Comparison of ENCODE assay signal across 28 cellular contexts in genomic region chr1:160904783-160905616, GRCh38. TPM values are rescaled to one million over a fixed set of nuclear protein-coding genes. Genes with fewer than 3 reads are reported as not detected.
DNase-seq lines count a peak whose midpoint lies in the region; ATAC-seq, FAIRE-seq and TF ChIP-seq lines count a peak whose summit lies in the region.
"Had no signal": no experiment of that assay in that cellular context is flagged by ENCODE, and none has a peak within 500 bp of the region (broad histone marks: within the 10 kb centered on the region; RNA-seq: fewer than 3 reads in every experiment).

No MANE protein-coding gene starts in this region.

- H3K36me3 Mint-ChIP-seq in activated B cell treated with CpG ODN at 0.5 μM for 24 hours (ENCODE audit: low read depth) = no peaks in the 10 kb centered on the region
- H3K36me3 Mint-ChIP-seq: activated naive CD4-positive, alpha-beta T cell treated with anti-CD3 and anti-CD28 coated beads, Interleukin-2, amount 10 ng/mL, durations not matched to agents 7 days and 5 days; memory B cell; naive B cell had no signal

- H3K27me3 Mint-ChIP-seq in activated B cell treated with CpG ODN at 0.5 μM for 24 hours = peaks cover 3% of the 10 kb centered on the region

- intact Hi-C loops in activated B cell treated with CpG ODN at 0.5 μM for 24 hours (cut with micrococcal nuclease) (no loop called here), left cardiac atrium (cut with DNase I) (no loop called here)

- DNase-seq in GM19239 (ENCODE audit: insufficient read length, low spot score) (no peak), activated B cell treated with CpG ODN at 0.5 μM for 24 hours (no peak), left cardiac atrium (no peak), retinal pigment epithelial cell (ENCODE audit: low read depth) (peak; percentile 32), mucosa of gallbladder (ENCODE audit: low spot score) (no peak)
- DNase-seq: activated naive CD4-positive, alpha-beta T cell treated with anti-CD3 and anti-CD28 coated beads, Interleukin-2, amount 10 ng/mL, durations not matched to agents 7 days and 5 days; C1 segment of cervical spinal cord; central memory CD4-positive, alpha-beta T cell; dorsolateral prefrontal cortex; EL; foreskin melanocyte; islet precursor cell; naive B cell; NCI-H1092; NCI-H2029 treated with DMSO at 0.1 percent for 48 hours; NCI-H345; NCI-H748 treated with DMSO at 0.1 percent for 48 hours; psoas muscle; SK-N-SH; stimulated activated CD4-positive, alpha-beta T cell treated with anti-CD3 and anti-CD28 coated beads, Interleukin-2, amount 100 ng/mL, for 24 hours; substantia nigra had no signal

- no peak overlapping the region for H3K4me3 ChIP-seq in retinal pigment epithelial cell (ENCODE audit: low read length)
- H3K4me3 ChIP-seq: dorsolateral prefrontal cortex, psoas muscle, skin epidermis had no signal

- H3K9me3 Mint-ChIP-seq in activated B cell treated with CpG ODN at 0.5 μM for 24 hours = peaks cover 3% of the 10 kb centered on the region
- H3K9me3 Mint-ChIP-seq: memory B cell had no signal

- FAIRE-seq in GM19239 (lab: Jason Lieb, UNC) = peak; percentile 35

- POLR2A ChIA-PET in activated B cell treated with CpG ODN at 0.5 μM for 24 hours (lab: Charles Lee) = interaction anchor here (0.6 to 0.7 kb wide), 2 partner anchors 78 to 248 kb away, joined by 4 to 10 read pairs; no protein-coding TSS in a partner anchor

- peak overlapping the region; percentile 1 for H3K27ac Mint-ChIP-seq in activated B cell treated with CpG ODN at 0.5 μM for 24 hours
- H3K27ac Mint-ChIP-seq: activated naive CD4-positive, alpha-beta T cell treated with anti-CD3 and anti-CD28 coated beads, Interleukin-2, amount 10 ng/mL, durations not matched to agents 7 days and 5 days; activated T-helper 1 cell treated with anti-CD3 and anti-CD28 coated beads, Interleukin-12 subunit alpha, Interleukin-12 subunit beta, Interleukin-2, Interleukin-4 antibody, amounts not matched to agents 30 ng/mL and 10 ng/mL and 1 ng/mL, durations not matched to agents 14 hours and 24 hours and 36 hours; memory B cell had no signal

- H3K4me3 Mint-ChIP-seq in activated B cell treated with CpG ODN at 0.5 μM for 24 hours = no peak overlapping the region
- H3K4me3 Mint-ChIP-seq: activated naive CD4-positive, alpha-beta T cell treated with anti-CD3 and anti-CD28 coated beads, Interleukin-2, amount 10 ng/mL, durations not matched to agents 7 days and 5 days; activated T-helper 1 cell treated with anti-CD3 and anti-CD28 coated beads, Interleukin-12 subunit alpha, Interleukin-12 subunit beta, Interleukin-2, Interleukin-4 antibody, amounts not matched to agents 30 ng/mL and 10 ng/mL and 1 ng/mL, durations not matched to agents 14 hours and 24 hours and 36 hours; memory B cell; naive B cell had no signal

- no peaks in the 10 kb centered on the region for H3K4me1 Mint-ChIP-seq in activated B cell treated with CpG ODN at 0.5 μM for 24 hours
- H3K4me1 Mint-ChIP-seq: activated naive CD4-positive, alpha-beta T cell treated with anti-CD3 and anti-CD28 coated beads, Interleukin-2, amount 10 ng/mL, durations not matched to agents 7 days and 5 days; memory B cell; naive B cell had no signal

- ATAC-seq in activated B cell treated with CpG ODN at 0.5 μM for 24 hours (ENCODE audit: low read depth) (no peak), left cardiac atrium (peak; percentile 47 to 75), HG03139 (IDR thresholded peaks at IDR 0.05; ENCODE audit: unreplicated experiment) (no peak), SK-N-SH treated with all-trans-retinoic acid at 6 μM for 48 hours (no peak)
- ATAC-seq: HCT116, psoas muscle had no signal

- TF ChIP-seq CTCF in activated B cell treated with CpG ODN at 0.5 μM for 24 hours (IDR thresholded peaks at IDR 0.05) = no peak
- no peak for TF ChIP-seq CTCF in retinal pigment epithelial cell (conservative IDR thresholded peaks at IDR 0.05; ENCODE audit: low read depth, low read length)

- CTCF ChIA-PET in activated B cell treated with CpG ODN at 0.5 μM for 24 hours (lab: Charles Lee) = no interaction called here

TF ChIP-seq in SK-N-SH treated with all-trans-retinoic acid at 6 μM for 48 hours, 23 proteins besides CTCF, POLR2A, EP300 and RAD21:
- TF ChIP-seq ZFP3 (CRISPR knock-in tag; IDR thresholded peaks at IDR 0.05) = no peak
- no peak for TF ChIP-seq ZC3H10 (CRISPR knock-in tag; IDR thresholded peaks at IDR 0.05)

RNA-seq across cellular contexts. Expression of gene ITLN1, which starts 20.0 kb away (rescaled TPM):
- total RNA-seq in activated B cell treated with CpG ODN at 0.5 μM for 24 hours (not detected in 2 replicates), left cardiac atrium (100 to 1,000 TPM; 143 to 389 TPM), mucosa of gallbladder (0.29 TPM)
- total RNA-seq: activated T-helper 1 cell treated with anti-CD3 and anti-CD28 coated beads, Interleukin-12 subunit alpha, Interleukin-12 subunit beta, Interleukin-2, Interleukin-4 antibody, amounts not matched to agents 30 ng/mL and 10 ng/mL and 1 ng/mL, durations not matched to agents 14 hours and 24 hours and 36 hours; T-helper 2 cell treated with Interferon-gamma antibody and Interleukin-4, amounts not matched to agents 100 ng/mL and 5 ng/mL, for 36 hours had no signal

RNA-seq across cellular contexts. Expression of gene CD244, which starts 42.3 kb away (rescaled TPM):
- total RNA-seq in activated B cell treated with CpG ODN at 0.5 μM for 24 hours (not detected in 2 replicates), left cardiac atrium (under 1 TPM; 0.50 to 0.80 TPM), mucosa of gallbladder (1.5 TPM)

RNA-seq across cellular contexts. Expression of gene ITLN2, which starts 49.6 kb away (rescaled TPM):
- not detected in 2 replicates for total RNA-seq in activated B cell treated with CpG ODN at 0.5 μM for 24 hours
- total RNA-seq in left cardiac atrium = under 1 TPM; 0.21 to 0.97 TPM
- not detected for total RNA-seq in mucosa of gallbladder
- total RNA-seq: activated T-helper 1 cell treated with anti-CD3 and anti-CD28 coated beads, Interleukin-12 subunit alpha, Interleukin-12 subunit beta, Interleukin-2, Interleukin-4 antibody, amounts not matched to agents 30 ng/mL and 10 ng/mL and 1 ng/mL, durations not matched to agents 14 hours and 24 hours and 36 hours; dorsolateral prefrontal cortex; psoas muscle; T-helper 2 cell treated with Interferon-gamma antibody and Interleukin-4, amounts not matched to agents 100 ng/mL and 5 ng/mL, for 36 hours had no signal

Comparison
In these comparisons a context has a peak if more than half of its experiments do, and no peak if none do; other contexts are left out.
1. ATAC-seq: peak in left cardiac atrium (2 of 2); none in activated B cell treated with CpG ODN at 0.5 μM for 24 hours (single experiment), HG03139 (single experiment) and SK-N-SH treated with all-trans-retinoic acid at 6 μM for 48 hours (single experiment).
2. RNA of gene ITLN1, which starts 20.0 kb away (total RNA-seq): 143 to 389 TPM in left cardiac atrium; 0.29 TPM in mucosa of gallbladder (single experiment) and not detected in activated B cell treated with CpG ODN at 0.5 μM for 24 hours; every median in the first group is over 100 times any median in the second.